ENCODE assay signal across 19 cellular contexts in genomic region chr11:295351-296205, GRCh38. TPM values are rescaled to one million over a fixed set of nuclear protein-coding genes. Genes with fewer than 3 reads are reported as not detected.
DNase-seq lines count a peak whose midpoint lies in the region; ATAC-seq and TF ChIP-seq lines count a peak whose summit lies in the region.
"Had no signal": no experiment of that assay in that cellular context is flagged by ENCODE, and none has a peak within 500 bp of the region (broad histone marks: within the 10 kb centered on the region; RNA-seq: fewer than 3 reads in every experiment).

No MANE protein-coding gene starts in this region.

- H3K27me3 Mint-ChIP-seq in CD14-positive monocyte (ENCODE audit: low read depth in 3 of 3): peaks cover 12 to 47% (median 17%) of the 10 kb centered on the region in 3 donors

- H3K4me1 Mint-ChIP-seq in CD14-positive monocyte: peaks cover 8% of the 10 kb centered on the region

- H3K36me3 ChIP-seq in H7 (replicated peaks; ENCODE audit: control insufficient read depth, insufficient read depth, low read length) (peaks cover 2% of the 10 kb centered on the region), gastrocnemius medialis (no peaks in the 10 kb centered on the region)

- H3K27me3 ChIP-seq in H7 (ENCODE audit: control insufficient read depth, insufficient read depth, low read length): no peaks in the 10 kb centered on the region
- H3K27me3 ChIP-seq in right cardiac atrium (ENCODE audit: control insufficient read depth, insufficient read depth): no peaks in the 10 kb centered on the region
- peaks cover 0 to 25% (median 23%) of the 10 kb centered on the region in 3 donors for H3K27me3 ChIP-seq in gastrocnemius medialis

- TF ChIP-seq CTCF in CD14-positive monocyte (IDR thresholded peaks at IDR 0.05): no peak
- no peak for TF ChIP-seq CTCF in gastrocnemius medialis (IDR thresholded peaks at IDR 0.05 in 4 of 5, conservative IDR thresholded peaks at IDR 0.05 in 1 of 5)

- in situ Hi-C loops in gastrocnemius medialis (cut with MboI; ENCODE audit: low sequenced_read_pairs in 4 of 4): no loop called here

- DNase-seq in CD14-positive monocyte (ENCODE audit: low spot score) (peak; percentile 42), H7 (peak; percentile 44), right cardiac atrium (peak in 2 of 3 donors; percentile 40 to 47), gastrocnemius medialis (no peak)
- DNase-seq: DMS153; erythroblast; NCI-H1694 treated with DMSO at 0.1 percent for 48 hours; NCI-H446; SIG-M5; stimulated activated CD4-positive, alpha-beta T cell treated with anti-CD3 and anti-CD28 coated beads, Interleukin-4, amount 100 ng/mL, for 24 hours had no signal

- H3K4me3 ChIP-seq in H7 (ENCODE audit: insufficient read depth, low read depth, low read length) (no peak overlapping the region), right cardiac atrium (ENCODE audit: low read length) (no peak overlapping the region), gastrocnemius medialis (no peak overlapping the region)

- no peak overlapping the region for H3K4me3 Mint-ChIP-seq in CD14-positive monocyte
- H3K4me3 Mint-ChIP-seq: activated T-helper 1 cell treated with anti-CD3 and anti-CD28 coated beads, Interleukin-12 subunit alpha, Interleukin-12 subunit beta, Interleukin-2, Interleukin-4 antibody, amounts not matched to agents 30 ng/mL and 10 ng/mL and 1 ng/mL, durations not matched to agents 14 hours and 24 hours and 36 hours; dendritic cell treated with granulocyte-macrophage colony-stimulating factor and Interleukin-4, amounts not matched to agents 40 ng/mL and 50 ng/mL, for 4 days; memory B cell had no signal

- H3K9me3 Mint-ChIP-seq in CD14-positive monocyte: no peaks in the 10 kb centered on the region
- H3K9me3 Mint-ChIP-seq: activated T-helper 1 cell treated with anti-CD3 and anti-CD28 coated beads, Interleukin-12 subunit alpha, Interleukin-12 subunit beta, Interleukin-2, Interleukin-4 antibody, amounts not matched to agents 30 ng/mL and 10 ng/mL and 1 ng/mL, durations not matched to agents 14 hours and 24 hours and 36 hours; dendritic cell treated with granulocyte-macrophage colony-stimulating factor and Interleukin-4, amounts not matched to agents 40 ng/mL and 50 ng/mL, for 4 days; memory B cell had no signal

- H3K9me3 ChIP-seq in right cardiac atrium (ENCODE audit: control insufficient read depth, low read length) (no peaks in the 10 kb centered on the region), gastrocnemius medialis (no peaks in the 10 kb centered on the region)

- 74% methylated on average over 27 of the region's 27 CpGs for WGBS in right cardiac atrium

- H3K27ac ChIP-seq in right cardiac atrium (ENCODE audit: low read length) (no peak overlapping the region), gastrocnemius medialis (no peak overlapping the region)

- H3K4me1 ChIP-seq in right cardiac atrium (ENCODE audit: control insufficient read depth, insufficient read depth, low read length): no peaks in the 10 kb centered on the region
- H3K4me1 ChIP-seq in gastrocnemius medialis: no peaks in the 10 kb centered on the region

- H3K27ac Mint-ChIP-seq in CD14-positive monocyte: no peak overlapping the region
- H3K27ac Mint-ChIP-seq: activated T-helper 1 cell treated with anti-CD3 and anti-CD28 coated beads, Interleukin-12 subunit alpha, Interleukin-12 subunit beta, Interleukin-2, Interleukin-4 antibody, amounts not matched to agents 30 ng/mL and 10 ng/mL and 1 ng/mL, durations not matched to agents 14 hours and 24 hours and 36 hours; memory B cell had no signal

- peaks cover 5 to 10% of the 10 kb centered on the region in 2 donors for H3K36me3 Mint-ChIP-seq in CD14-positive monocyte

- intact Hi-C loops in CD14-positive monocyte (cut with micrococcal nuclease): no loop called here
- intact Hi-C loops in right cardiac atrium (cut with DNase I): no loop called here
- intact Hi-C loops in gastrocnemius medialis (cut with DNase I; ENCODE audit: low total_unique reads): no loop called here

- no peak for ATAC-seq in right cardiac atrium
- no peak for ATAC-seq in gastrocnemius medialis
- no peak for ATAC-seq in GM21447 (IDR thresholded peaks at IDR 0.05; ENCODE audit: unreplicated experiment)
- ATAC-seq: activated CD4-positive, CD25-positive, alpha-beta regulatory T cell treated with anti-CD3 and anti-CD28 coated beads, Interleukin-2, amount 50 U/mL, for 24 hours had no signal

- TF ChIP-seq POLR2A in gastrocnemius medialis (IDR thresholded peaks at IDR 0.05): no peak

RNA-seq across cellular contexts. Expression of gene IFITM5, which starts 3.7 kb away (rescaled TPM):
- polyA plus RNA-seq in CD14-positive monocyte (not detected), right cardiac atrium (not detected)
- not detected in 2 replicates for total RNA-seq in H7 (2014; rRNA removed; shearing (Covaris generic))
- total RNA-seq in right cardiac atrium (not detected), gastrocnemius medialis (not detected)
- total RNA-seq: activated T-helper 1 cell treated with anti-CD3 and anti-CD28 coated beads, Interleukin-12 subunit alpha, Interleukin-12 subunit beta, Interleukin-2, Interleukin-4 antibody, amounts not matched to agents 30 ng/mL and 10 ng/mL and 1 ng/mL, durations not matched to agents 14 hours and 24 hours and 36 hours; glomerular endothelial cell; M059J had no signal
- polyA plus RNA-seq: BJ, neural cell had no signal

RNA-seq across cellular contexts. Expression of gene PGGHG, which starts 6.7 kb away (rescaled TPM):
- polyA plus RNA-seq in CD14-positive monocyte (1 to 10 TPM; 1.6 to 2.1 TPM), right cardiac atrium (18.7 TPM)
- total RNA-seq in H7 (2014; rRNA removed; shearing (Covaris generic)): 69.0 and 102 TPM in 2 replicates
- total RNA-seq in right cardiac atrium (10 to 100 TPM in 3 of 4 donors, 1 to 10 TPM in 1; 9.9 to 15.8 (median 11.9) TPM), gastrocnemius medialis (1 to 10 TPM in 3 of 4 donors, under 1 TPM in 1; 0.98 to 3.4 (median 2.7) TPM)

RNA-seq across cellular contexts. Expression of gene IFITM2, which starts 12.0 kb away (rescaled TPM):
- polyA plus RNA-seq in CD14-positive monocyte (1,000 to 10,000 TPM in 1 of 2 donors, 100 to 1,000 TPM in 1; 625 to 1,147 TPM), right cardiac atrium (393 TPM)
- 374 and 379 TPM in 2 replicates for total RNA-seq in H7 (2014; rRNA removed; shearing (Covaris generic))
- total RNA-seq in right cardiac atrium (100 to 1,000 TPM; 180 to 290 (median 240) TPM), gastrocnemius medialis (10 to 100 TPM; 37.8 to 80.9 (median 44.9) TPM)
- polyA plus RNA-seq: neural cell had no signal

RNA-seq across cellular contexts. Expression of gene NLRP6, which starts 17.4 kb away (rescaled TPM):
- polyA plus RNA-seq in CD14-positive monocyte: under 1 TPM; 0.10 to 0.24 TPM
- 0.26 and 0.55 TPM in 2 replicates for total RNA-seq in H7 (2014; rRNA removed; shearing (Covaris generic))
- total RNA-seq in right cardiac atrium: under 1 TPM in 2 of 4 donors, not detected in 2; 0.11 to 0.24 TPM
- polyA plus RNA-seq in right cardiac atrium: 0.02 TPM
- under 1 TPM in 1 of 4 donors, not detected in 3; 0.09 TPM for total RNA-seq in gastrocnemius medialis
- total RNA-seq: glomerular endothelial cell, M059J had no signal
- polyA plus RNA-seq: BJ, neural cell had no signal

RNA-seq across cellular contexts. Expression of gene IFITM1, which starts 18.3 kb away (rescaled TPM):
- 10 to 100 TPM; 26.0 to 36.3 TPM for polyA plus RNA-seq in CD14-positive monocyte
- 1,398 and 1,404 TPM in 2 replicates for total RNA-seq in H7 (2014; rRNA removed; shearing (Covaris generic))
- total RNA-seq in right cardiac atrium: 100 to 1,000 TPM in 3 of 4 donors, 10 to 100 TPM in 1; 85.0 to 169 (median 116) TPM
- 235 TPM for polyA plus RNA-seq in right cardiac atrium
- total RNA-seq in gastrocnemius medialis: 100 to 1,000 TPM in 1 of 4 donors, 10 to 100 TPM in 3; 47.8 to 103 (median 80.5) TPM

Comparison
In these comparisons a context has a peak if more than half of its experiments do, and no peak if none do; other contexts are left out.
1. DNase-seq: peak in CD14-positive monocyte (single experiment), H7 (single experiment) and right cardiac atrium (2 of 3); none in gastrocnemius medialis (0 of 2).